1 cellular context compared by ENCODE assay signal in genomic region chr16:3214904-3215600, GRCh38.
TF ChIP-seq lines count a peak whose summit lies in the region.

No MANE protein-coding gene starts in this region.

TF ChIP-seq in K562, 482 proteins besides CTCF, POLR2A, EP300 and RAD21 (continued from another document):
- TF ChIP-seq ZBTB40 (IDR thresholded peaks at IDR 0.05) = no peak
- TF ChIP-seq ZBTB40 (CRISPR knock-in tag; IDR thresholded peaks at IDR 0.05) = no peak
- 0 out of 2 replicates have a peak, but pooled peaks have one; percentile 41 for TF ChIP-seq HMBOX1 (IDR thresholded peaks at IDR 0.05)
